20 cellular contexts compared by ENCODE assay signal in genomic region chr6:157259443-157259842, GRCh38.
DNase-seq lines count a peak whose midpoint lies in the region; ATAC-seq, FAIRE-seq and TF ChIP-seq lines count a peak whose summit lies in the region.
"Had no signal": no experiment of that assay in that cellular context is flagged by ENCODE, and none has a peak within 500 bp of the region (broad histone marks: within the 10 kb centered on the region; RNA-seq: fewer than 3 reads in every experiment).

No MANE protein-coding gene starts in this region.

- ATAC-seq in activated naive CD8-positive, alpha-beta T cell treated with anti-CD3 and anti-CD28 coated beads, Interleukin-2, amount 10 ng/mL, durations not matched to agents 7 days and 5 days (ENCODE audit: low read depth) = no peak
- ATAC-seq in activated naive CD8-positive, alpha-beta T cell treated with anti-CD3 and anti-CD28 coated beads, Interleukin-2, amount 50 U/mL, for 24 hours = no peak
- no peak for ATAC-seq in T-cell (replicated peaks in 1 of 4)
- no peak for ATAC-seq in effector memory CD8-positive, alpha-beta T cell (replicated peaks)
- ATAC-seq: Right ventricle myocardium inferior had no signal

- no peak for FAIRE-seq in urothelium cell line (lab: Jason Lieb, UNC)

- intact Hi-C loops in spleen (cut with DNase I; ENCODE audit: low total_unique reads) = no loop called here

- no peaks in the 10 kb centered on the region for H3K9me3 Mint-ChIP-seq in activated naive CD8-positive, alpha-beta T cell treated with anti-CD3 and anti-CD28 coated beads, Interleukin-2, amount 10 ng/mL, durations not matched to agents 7 days and 5 days
- no peaks in the 10 kb centered on the region for H3K9me3 Mint-ChIP-seq in activated naive CD8-positive, alpha-beta T cell treated with anti-CD3 and anti-CD28 coated beads, Interleukin-2, amount 50 U/mL, for 24 hours
- H3K9me3 Mint-ChIP-seq in T-cell = no peaks in the 10 kb centered on the region
- H3K9me3 Mint-ChIP-seq in effector memory CD8-positive, alpha-beta T cell = no peaks in the 10 kb centered on the region
- H3K9me3 Mint-ChIP-seq: HFFc6 had no signal

- POLR2A ChIA-PET in activated naive CD8-positive, alpha-beta T cell treated with anti-CD3 and anti-CD28 coated beads, Interleukin-2, amount 10 ng/mL, durations not matched to agents 7 days and 5 days (lab: Charles Lee) = no interaction called here
- POLR2A ChIA-PET in T-cell (lab: Charles Lee) = no interaction called here

- 89 to 96% (median 95%) methylated on average over 9 of the region's 9 CpGs for WGBS in spleen, 5 donors

- peaks cover 0 to 6% (median 0%) of the 10 kb centered on the region in 7 donors for H3K27me3 ChIP-seq in spleen (replicated peaks in 1 of 7)
- H3K27me3 ChIP-seq: BE2C, SJSA1 had no signal

- no peaks in the 10 kb centered on the region for H3K36me3 Mint-ChIP-seq in activated naive CD8-positive, alpha-beta T cell treated with anti-CD3 and anti-CD28 coated beads, Interleukin-2, amount 10 ng/mL, durations not matched to agents 7 days and 5 days
- no peaks in the 10 kb centered on the region for H3K36me3 Mint-ChIP-seq in activated naive CD8-positive, alpha-beta T cell treated with anti-CD3 and anti-CD28 coated beads, Interleukin-2, amount 50 U/mL, for 24 hours (ENCODE audit: low read depth)
- no peaks in the 10 kb centered on the region for H3K36me3 Mint-ChIP-seq in T-cell
- H3K36me3 Mint-ChIP-seq in effector memory CD8-positive, alpha-beta T cell (ENCODE audit: insufficient read depth) = no peaks in the 10 kb centered on the region

- no peak overlapping the region for H3K4me3 Mint-ChIP-seq in activated naive CD8-positive, alpha-beta T cell treated with anti-CD3 and anti-CD28 coated beads, Interleukin-2, amount 10 ng/mL, durations not matched to agents 7 days and 5 days
- no peak overlapping the region for H3K4me3 Mint-ChIP-seq in activated naive CD8-positive, alpha-beta T cell treated with anti-CD3 and anti-CD28 coated beads, Interleukin-2, amount 50 U/mL, for 24 hours
- no peak overlapping the region for H3K4me3 Mint-ChIP-seq in T-cell
- H3K4me3 Mint-ChIP-seq in effector memory CD8-positive, alpha-beta T cell = peak overlapping the region; percentile 45 to 67
- H3K4me3 Mint-ChIP-seq: HFFc6 had no signal

- peak overlapping the region; percentile 60 for H3K27ac Mint-ChIP-seq in activated naive CD8-positive, alpha-beta T cell treated with anti-CD3 and anti-CD28 coated beads, Interleukin-2, amount 10 ng/mL, durations not matched to agents 7 days and 5 days
- no peak overlapping the region for H3K27ac Mint-ChIP-seq in activated naive CD8-positive, alpha-beta T cell treated with anti-CD3 and anti-CD28 coated beads, Interleukin-2, amount 50 U/mL, for 24 hours
- peak overlapping the region; percentile 34 to 73 for H3K27ac Mint-ChIP-seq in T-cell
- peak overlapping the region in 1 of 2 donors; percentile 10 for H3K27ac Mint-ChIP-seq in effector memory CD8-positive, alpha-beta T cell
- H3K27ac Mint-ChIP-seq: HFFc6 had no signal

- H3K4me1 ChIP-seq in spleen = peaks cover 0 to 15% (median 5%) of the 10 kb centered on the region in 6 donors
- H3K4me1 ChIP-seq: BE2C, SJSA1 had no signal

- no peaks in the 10 kb centered on the region for H3K9me3 ChIP-seq in spleen
- H3K9me3 ChIP-seq: BE2C, SJSA1 had no signal

- H3K27ac ChIP-seq in spleen = no peak overlapping the region
- H3K27ac ChIP-seq: HL-60, KMS-11, SJSA1 had no signal

- no peak overlapping the region for H3K4me3 ChIP-seq in spleen
- H3K4me3 ChIP-seq: SJSA1 had no signal

- H3K36me3 ChIP-seq in spleen = no peaks in the 10 kb centered on the region
- H3K36me3 ChIP-seq: BE2C, SJSA1 had no signal

- no peak for TF ChIP-seq POLR2A in spleen (IDR thresholded peaks at IDR 0.05)

- peaks cover 7% of the 10 kb centered on the region for H3K4me1 Mint-ChIP-seq in activated naive CD8-positive, alpha-beta T cell treated with anti-CD3 and anti-CD28 coated beads, Interleukin-2, amount 10 ng/mL, durations not matched to agents 7 days and 5 days
- H3K4me1 Mint-ChIP-seq in activated naive CD8-positive, alpha-beta T cell treated with anti-CD3 and anti-CD28 coated beads, Interleukin-2, amount 50 U/mL, for 24 hours = no peaks in the 10 kb centered on the region
- peaks cover 0 to 27% (median 9%) of the 10 kb centered on the region in 3 donors for H3K4me1 Mint-ChIP-seq in T-cell
- peaks cover 31 to 40% of the 10 kb centered on the region in 2 donors for H3K4me1 Mint-ChIP-seq in effector memory CD8-positive, alpha-beta T cell (ENCODE audit: low read depth in 2 of 2)

- TF ChIP-seq CTCF in spleen (IDR thresholded peaks at IDR 0.05 in 8 of 11, conservative IDR thresholded peaks at IDR 0.05 in 3 of 11) = no peak

- peaks cover 18% of the 10 kb centered on the region for H3K27me3 Mint-ChIP-seq in activated naive CD8-positive, alpha-beta T cell treated with anti-CD3 and anti-CD28 coated beads, Interleukin-2, amount 10 ng/mL, durations not matched to agents 7 days and 5 days
- no peaks in the 10 kb centered on the region for H3K27me3 Mint-ChIP-seq in activated naive CD8-positive, alpha-beta T cell treated with anti-CD3 and anti-CD28 coated beads, Interleukin-2, amount 50 U/mL, for 24 hours
- H3K27me3 Mint-ChIP-seq in T-cell = peaks cover 12 to 13% of the 10 kb centered on the region in 2 donors
- peaks cover 13 to 33% of the 10 kb centered on the region in 2 donors for H3K27me3 Mint-ChIP-seq in effector memory CD8-positive, alpha-beta T cell

- CTCF ChIA-PET in T-cell (lab: Charles Lee) = no interaction called here

- DNase-seq in activated naive CD8-positive, alpha-beta T cell treated with anti-CD3 and anti-CD28 coated beads, Interleukin-2, amount 10 ng/mL, durations not matched to agents 7 days and 5 days = peak; percentile 4
- DNase-seq in activated naive CD8-positive, alpha-beta T cell treated with anti-CD3 and anti-CD28 coated beads, Interleukin-2, amount 50 U/mL, for 24 hours = no peak
- DNase-seq in T-cell (no peak), spleen (peak; percentile 39), urothelium cell line (ENCODE audit: low spot score) (no peak), NCI-H226 (no peak)
- DNase-seq in effector memory CD8-positive, alpha-beta T cell = no peak
- DNase-seq: BE2C, H7, HFFc6, NCI-H1092 treated with DMSO at 0.1 percent for 48 hours, NCI-H146, NCI-H2029, NCI-H2171, NCI-H446 treated with DMSO at 0.1 percent for 48 hours, NCI-H526 treated with DMSO at 0.1 percent for 48 hours had no signal

Comparison
In these comparisons a context has a peak if more than half of its experiments do, and no peak if none do; other contexts are left out.
1. DNase-seq: peak in activated naive CD8-positive, alpha-beta T cell treated with anti-CD3 and anti-CD28 coated beads, Interleukin-2, amount 10 ng/mL, durations not matched to agents 7 days and 5 days (single experiment) and spleen (single experiment); none in activated naive CD8-positive, alpha-beta T cell treated with anti-CD3 and anti-CD28 coated beads, Interleukin-2, amount 50 U/mL, for 24 hours (single experiment), T-cell (0 of 34), effector memory CD8-positive, alpha-beta T cell (0 of 3), urothelium cell line (single experiment) and NCI-H226 (single experiment).
2. H3K4me3 Mint-ChIP-seq: peak in effector memory CD8-positive, alpha-beta T cell (2 of 2); none in activated naive CD8-positive, alpha-beta T cell treated with anti-CD3 and anti-CD28 coated beads, Interleukin-2, amount 10 ng/mL, durations not matched to agents 7 days and 5 days (single experiment), activated naive CD8-positive, alpha-beta T cell treated with anti-CD3 and anti-CD28 coated beads, Interleukin-2, amount 50 U/mL, for 24 hours (single experiment) and T-cell (0 of 3).